In the genomic region with DNA sequence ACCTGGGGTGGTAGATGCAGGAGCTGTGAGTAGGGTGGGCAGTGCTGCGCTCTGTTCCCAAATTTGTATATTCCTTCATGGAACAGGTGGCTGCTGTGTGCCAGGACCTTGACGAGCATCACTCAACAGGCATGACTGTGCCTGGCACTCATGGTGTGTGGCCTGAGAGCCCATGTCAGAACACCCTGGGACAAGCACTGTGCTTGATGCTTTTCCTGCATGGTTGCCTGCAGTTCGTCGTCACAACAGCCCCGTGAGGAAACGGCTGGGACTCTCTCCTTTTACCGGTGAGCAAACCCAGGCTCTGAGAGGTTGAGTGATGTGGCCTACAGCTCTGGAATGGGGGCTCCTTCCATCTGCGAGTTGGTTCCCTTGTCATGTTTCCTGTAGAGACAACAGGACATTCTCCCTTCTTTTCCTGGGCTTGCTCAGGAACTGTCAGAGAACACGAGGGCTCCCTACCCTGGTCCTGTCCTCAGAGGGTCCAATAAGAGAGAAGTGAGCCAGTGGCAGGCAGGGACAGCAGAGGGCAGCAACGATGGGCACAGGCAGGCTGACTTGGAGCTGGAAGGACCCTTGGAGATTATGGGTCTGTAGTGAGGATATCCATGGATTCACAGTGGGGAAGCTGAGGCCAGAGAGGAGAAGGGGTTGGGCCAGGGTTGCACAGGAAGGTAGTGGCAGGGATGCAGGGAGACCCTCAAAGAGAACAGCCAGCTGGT, we compare ENCODE assay signal across 1 cellular context.
TF ChIP-seq lines count a peak whose summit lies in the region.

No MANE protein-coding gene starts in this region.

TF ChIP-seq in HCT116, 20 proteins besides CTCF, POLR2A, EP300 and RAD21 (continued from another document):
- TF ChIP-seq, protein P1, sequence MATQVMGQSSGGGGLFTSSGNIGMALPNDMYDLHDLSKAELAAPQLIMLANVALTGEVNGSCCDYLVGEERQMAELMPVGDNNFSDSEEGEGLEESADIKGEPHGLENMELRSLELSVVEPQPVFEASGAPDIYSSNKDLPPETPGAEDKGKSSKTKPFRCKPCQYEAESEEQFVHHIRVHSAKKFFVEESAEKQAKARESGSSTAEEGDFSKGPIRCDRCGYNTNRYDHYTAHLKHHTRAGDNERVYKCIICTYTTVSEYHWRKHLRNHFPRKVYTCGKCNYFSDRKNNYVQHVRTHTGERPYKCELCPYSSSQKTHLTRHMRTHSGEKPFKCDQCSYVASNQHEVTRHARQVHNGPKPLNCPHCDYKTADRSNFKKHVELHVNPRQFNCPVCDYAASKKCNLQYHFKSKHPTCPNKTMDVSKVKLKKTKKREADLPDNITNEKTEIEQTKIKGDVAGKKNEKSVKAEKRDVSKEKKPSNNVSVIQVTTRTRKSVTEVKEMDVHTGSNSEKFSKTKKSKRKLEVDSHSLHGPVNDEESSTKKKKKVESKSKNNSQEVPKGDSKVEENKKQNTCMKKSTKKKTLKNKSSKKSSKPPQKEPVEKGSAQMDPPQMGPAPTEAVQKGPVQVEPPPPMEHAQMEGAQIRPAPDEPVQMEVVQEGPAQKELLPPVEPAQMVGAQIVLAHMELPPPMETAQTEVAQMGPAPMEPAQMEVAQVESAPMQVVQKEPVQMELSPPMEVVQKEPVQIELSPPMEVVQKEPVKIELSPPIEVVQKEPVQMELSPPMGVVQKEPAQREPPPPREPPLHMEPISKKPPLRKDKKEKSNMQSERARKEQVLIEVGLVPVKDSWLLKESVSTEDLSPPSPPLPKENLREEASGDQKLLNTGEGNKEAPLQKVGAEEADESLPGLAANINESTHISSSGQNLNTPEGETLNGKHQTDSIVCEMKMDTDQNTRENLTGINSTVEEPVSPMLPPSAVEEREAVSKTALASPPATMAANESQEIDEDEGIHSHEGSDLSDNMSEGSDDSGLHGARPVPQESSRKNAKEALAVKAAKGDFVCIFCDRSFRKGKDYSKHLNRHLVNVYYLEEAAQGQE (IDR thresholded peaks at IDR 0.05; ENCODE audit: low read depth) = no peak
- TF ChIP-seq, protein P2, sequence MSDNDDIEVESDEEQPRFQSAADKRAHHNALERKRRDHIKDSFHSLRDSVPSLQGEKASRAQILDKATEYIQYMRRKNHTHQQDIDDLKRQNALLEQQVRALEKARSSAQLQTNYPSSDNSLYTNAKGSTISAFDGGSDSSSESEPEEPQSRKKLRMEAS (IDR thresholded peaks at IDR 0.05) = no peak
- TF ChIP-seq SP1 (IDR thresholded peaks at IDR 0.05; ENCODE audit: low read depth) = no peak
- no peak for TF ChIP-seq SIN3A (IDR thresholded peaks at IDR 0.05; ENCODE audit: low read depth)
- TF ChIP-seq ELF1 (IDR thresholded peaks at IDR 0.05; ENCODE audit: borderline replicate concordance, low read depth) = no peak
- TF ChIP-seq, protein P3, sequence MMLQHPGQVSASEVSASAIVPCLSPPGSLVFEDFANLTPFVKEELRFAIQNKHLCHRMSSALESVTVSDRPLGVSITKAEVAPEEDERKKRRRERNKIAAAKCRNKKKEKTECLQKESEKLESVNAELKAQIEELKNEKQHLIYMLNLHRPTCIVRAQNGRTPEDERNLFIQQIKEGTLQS (IDR thresholded peaks at IDR 0.05) = no peak
